Comparison of ENCODE assay signal across 11 cellular contexts in genomic region chr11:77038825-77039326, GRCh38. TPM values are rescaled to one million over a fixed set of nuclear protein-coding genes. Genes with fewer than 3 reads are reported as not detected.
DNase-seq lines count a peak whose midpoint lies in the region; ATAC-seq and TF ChIP-seq lines count a peak whose summit lies in the region.
"Had no signal": no experiment of that assay in that cellular context is flagged by ENCODE, and none has a peak within 500 bp of the region (broad histone marks: within the 10 kb centered on the region; RNA-seq: fewer than 3 reads in every experiment).

No MANE protein-coding gene starts in this region.

- WGBS in hepatocyte (ENCODE audit: low lambda C conversion rate, missing lambda C conversion rate), result 86% methylated on average over 15 of the region's 16 CpGs

- peaks cover 45% of the 10 kb centered on the region for H3K27me3 Mint-ChIP-seq in GM23338 (ENCODE audit: insufficient read depth, low read depth, poor library complexity)
- H3K27me3 Mint-ChIP-seq in T-helper 17 cell, result peaks cover 49% of the 10 kb centered on the region
- H3K27me3 Mint-ChIP-seq in naive thymus-derived CD8-positive, alpha-beta T cell, result peaks cover 23 to 66% (median 47%) of the 10 kb centered on the region in 5 donors

- no peak overlapping the region for H2AFZ ChIP-seq in GM23338
- H2AFZ ChIP-seq in hepatocyte, result no peak overlapping the region

- H3K4me2 ChIP-seq in GM23338, result no peak overlapping the region
- H3K4me2 ChIP-seq in hepatocyte, result no peak overlapping the region

- H3K79me2 ChIP-seq in GM23338 (replicated peaks; ENCODE audit: insufficient read depth), result no peaks in the 10 kb centered on the region
- no peaks in the 10 kb centered on the region for H3K79me2 ChIP-seq in hepatocyte

- H3K9me3 ChIP-seq in T-helper 17 cell (ENCODE audit: control insufficient read depth, low read length, poor library complexity, severe bottlenecking), result no peaks in the 10 kb centered on the region
- H3K9me3 ChIP-seq in hepatocyte (ENCODE audit: low read depth), result no peaks in the 10 kb centered on the region

- H4K20me1 ChIP-seq in GM23338 (replicated peaks; ENCODE audit: insufficient read depth) (no peaks in the 10 kb centered on the region), hepatocyte (ENCODE audit: insufficient read depth, poor library complexity, severe bottlenecking) (no peaks in the 10 kb centered on the region)

- peak; percentile 48 for DNase-seq in ELR (ENCODE audit: low read depth)
- no peak for DNase-seq in GM23338 (ENCODE audit: low spot score)
- DNase-seq in T-helper 17 cell, result no peak
- DNase-seq in naive thymus-derived CD8-positive, alpha-beta T cell, result no peak
- no peak for DNase-seq in NCI-H510A (lab: John Stamatoyannopoulos, UW)
- DNase-seq in NCI-H774 (lab: John Stamatoyannopoulos, UW), result no peak
- DNase-seq in DMS 273 treated with DMSO at 0.1 percent for 48 hours (lab: John Stamatoyannopoulos, UW), result no peak
- DNase-seq in hepatocyte (ENCODE audit: low spot score), result no peak
- DNase-seq: DND-41; effector memory CD4-positive, alpha-beta T cell had no signal

- TF ChIP-seq CTCF in GM23338 (conservative IDR thresholded peaks at IDR 0.05; ENCODE audit: low read depth in 2 of 2) (no peak), hepatocyte (IDR thresholded peaks at IDR 0.05; ENCODE audit: poor library complexity) (no peak)

- ATAC-seq in GM23338 (no peak), T-helper 17 cell (no peak)
- no peak for ATAC-seq in naive thymus-derived CD8-positive, alpha-beta T cell

- no peaks in the 10 kb centered on the region for H3F3A ChIP-seq in GM23338 (replicated peaks; ENCODE audit: low read depth)

- POLR2A ChIA-PET in naive thymus-derived CD8-positive, alpha-beta T cell (lab: Charles Lee), result no interaction called here

- H3K9me3 Mint-ChIP-seq in GM23338, result peaks cover 24% of the 10 kb centered on the region
- H3K9me3 Mint-ChIP-seq in naive thymus-derived CD8-positive, alpha-beta T cell, result peaks cover 0 to 2% (median 0%) of the 10 kb centered on the region in 9 donors

- H3K4me1 ChIP-seq in GM23338 (ENCODE audit: insufficient read depth), result peaks cover 7% of the 10 kb centered on the region; the same call in 1 of the 2 replicates
- peaks cover 9% of the 10 kb centered on the region for H3K4me1 ChIP-seq in hepatocyte (ENCODE audit: insufficient read depth)

- no peaks in the 10 kb centered on the region for H3K9me2 ChIP-seq in GM23338 (ENCODE audit: insufficient read depth)
- H3K9me2 ChIP-seq in hepatocyte (replicated peaks; ENCODE audit: insufficient read depth), result no peaks in the 10 kb centered on the region

- H3K36me3 Mint-ChIP-seq in GM23338 (ENCODE audit: low read depth), result peaks cover 8% of the 10 kb centered on the region
- peaks cover 8% of the 10 kb centered on the region for H3K36me3 Mint-ChIP-seq in T-helper 17 cell (ENCODE audit: low read depth)
- no peaks in the 10 kb centered on the region for H3K36me3 Mint-ChIP-seq in naive thymus-derived CD8-positive, alpha-beta T cell

- H3K27me3 ChIP-seq in GM23338 (ENCODE audit: insufficient read depth) (peaks cover 35% of the 10 kb centered on the region), hepatocyte (peaks cover 5% of the 10 kb centered on the region)

- H3K4me1 Mint-ChIP-seq in GM23338 (peaks cover 8% of the 10 kb centered on the region), T-helper 17 cell (peaks cover 9% of the 10 kb centered on the region)
- peaks cover 4 to 13% (median 9%) of the 10 kb centered on the region in 4 donors for H3K4me1 Mint-ChIP-seq in naive thymus-derived CD8-positive, alpha-beta T cell

- H3K36me3 ChIP-seq in GM23338 (ENCODE audit: insufficient read depth) (no peaks in the 10 kb centered on the region), hepatocyte (replicated peaks; ENCODE audit: insufficient read depth, low read depth) (no peaks in the 10 kb centered on the region)

- no peak overlapping the region for H3K27ac Mint-ChIP-seq in GM23338
- no peak overlapping the region for H3K27ac Mint-ChIP-seq in T-helper 17 cell
- peak overlapping the region in 3 of 10 donors; percentile 8 to 74 (median 51) for H3K27ac Mint-ChIP-seq in naive thymus-derived CD8-positive, alpha-beta T cell

- H3K4me3 Mint-ChIP-seq in GM23338, result peak overlapping the region; percentile 17; the same call in 1 of the 3 replicates
- peak overlapping the region; percentile 94 for H3K4me3 Mint-ChIP-seq in T-helper 17 cell
- H3K4me3 Mint-ChIP-seq in naive thymus-derived CD8-positive, alpha-beta T cell, result peak overlapping the region; percentile 9 to 80 (median 72)

- H3K27ac ChIP-seq in GM23338 (ENCODE audit: low read depth), result no peak overlapping the region
- no peak overlapping the region for H3K27ac ChIP-seq in hepatocyte

- H3K4me3 ChIP-seq in GM23338, result no peak overlapping the region
- H3K4me3 ChIP-seq in hepatocyte, result no peak overlapping the region

TF ChIP-seq in GM23338, 12 proteins besides CTCF, POLR2A, EP300 and RAD21 (continues in another document):
- TF ChIP-seq EZH2phosphoT487 (IDR thresholded peaks at IDR 0.05; ENCODE audit: unreplicated experiment) (no peak), POLR2AphosphoS5 (IDR thresholded peaks at IDR 0.05; ENCODE audit: low read depth) (no peak), JUNB (IDR thresholded peaks at IDR 0.05; ENCODE audit: unreplicated experiment) (no peak), STAT1 (IDR thresholded peaks at IDR 0.05; ENCODE audit: unreplicated experiment) (no peak), CREB1 (CRISPR knock-in tag; IDR thresholded peaks at IDR 0.05; ENCODE audit: low read depth) (no peak), ZNF462 (CRISPR knock-in tag; IDR thresholded peaks at IDR 0.05) (no peak)

RNA-seq across cellular contexts. Expression of gene B3GNT6, which starts 4.7 kb away (rescaled TPM):
- total RNA-seq in GM23338 (2014; rRNA removed; shearing (Covaris generic)), result not detected in 2 replicates
- not detected in 2 replicates for polyA plus RNA-seq in GM23338 (2016; fragmentation: Nextera tagmentation; extraction: Ambion mirVana)
- total RNA-seq in T-helper 17 cell, result not detected
- total RNA-seq in naive thymus-derived CD8-positive, alpha-beta T cell, result not detected
- polyA plus RNA-seq in naive thymus-derived CD8-positive, alpha-beta T cell, result not detected
- total RNA-seq in hepatocyte, result 0.12 and 0.33 TPM in 2 replicates
- polyA plus RNA-seq in hepatocyte, result not detected in 2 replicates
- total RNA-seq: mesenteric fat pad had no signal

RNA-seq across cellular contexts. Expression of gene CAPN5, which starts 27.9 kb away (rescaled TPM):
- total RNA-seq in GM23338 (2014; rRNA removed; shearing (Covaris generic)), result 23.2 and 32.2 TPM in 2 replicates
- polyA plus RNA-seq in GM23338 (2016; fragmentation: Nextera tagmentation; extraction: Ambion mirVana), result 10.2 TPM in 2 replicates
- total RNA-seq in T-helper 17 cell, result 1 to 10 TPM; 2.5 to 3.0 TPM
- total RNA-seq in naive thymus-derived CD8-positive, alpha-beta T cell, result 1 to 10 TPM; 9.5 to 9.9 TPM
- polyA plus RNA-seq in naive thymus-derived CD8-positive, alpha-beta T cell, result 10 to 100 TPM in 1 of 3 donors, 1 to 10 TPM in 2; 6.2 to 13.1 (median 7.5) TPM
- 25.2 and 29.1 TPM in 2 replicates for total RNA-seq in hepatocyte
- 28.8 and 34.6 TPM in 2 replicates for polyA plus RNA-seq in hepatocyte

Comparison
In these comparisons a context has a peak if more than half of its experiments do, and no peak if none do; other contexts are left out.
1. H3K4me3 Mint-ChIP-seq: peak in every context shown above with its lines; median percentile 94 in T-helper 17 cell; 72 in naive thymus-derived CD8-positive, alpha-beta T cell; 17 in GM23338.